ENCODE assay signal across 27 cellular contexts in genomic region chr10:34111179-34111578, GRCh38.
"Had no signal": no experiment of that assay in that cellular context is flagged by ENCODE, and none has a peak within 500 bp of the region (broad histone marks: within the 10 kb centered on the region; RNA-seq: fewer than 3 reads in every experiment).

No MANE protein-coding gene starts in this region.

- H3K36me3 ChIP-seq: colonic mucosa, gastrocnemius medialis had no signal

- H3K27me3 Mint-ChIP-seq: dendritic cell treated with granulocyte-macrophage colony-stimulating factor and Interleukin-4, amounts not matched to agents 40 ng/mL and 50 ng/mL, for 4 days; effector memory CD8-positive, alpha-beta T cell had no signal

- H3K27ac ChIP-seq: colonic mucosa, coronary artery, epithelial cell of prostate, esophagus muscularis mucosa, esophagus squamous epithelium, foreskin keratinocyte, gastrocnemius medialis, gastroesophageal sphincter, heart left ventricle, heart right ventricle had no signal

- H3K4me3 Mint-ChIP-seq: dendritic cell treated with granulocyte-macrophage colony-stimulating factor and Interleukin-4, amounts not matched to agents 40 ng/mL and 50 ng/mL, for 4 days; effector memory CD8-positive, alpha-beta T cell; endodermal cell had no signal

- H3K9me3 ChIP-seq: colonic mucosa, esophagus muscularis mucosa, esophagus squamous epithelium, gastrocnemius medialis, gastroesophageal sphincter, heart left ventricle, heart right ventricle had no signal

- ATAC-seq: effector memory CD8-positive, alpha-beta T cell; esophagus mucosa; gastrocnemius medialis; gastroesophageal sphincter; heart left ventricle; heart right ventricle had no signal

- H3K27me3 ChIP-seq: colonic mucosa, esophagus muscularis mucosa, esophagus squamous epithelium, foreskin keratinocyte, gastrocnemius medialis, gastroesophageal sphincter, heart left ventricle, heart right ventricle had no signal

- H3K9me3 Mint-ChIP-seq: dendritic cell treated with granulocyte-macrophage colony-stimulating factor and Interleukin-4, amounts not matched to agents 40 ng/mL and 50 ng/mL, for 4 days; endodermal cell had no signal

- H3K4me1 ChIP-seq: colonic mucosa had no signal

- H3K4me3 ChIP-seq: colonic mucosa, coronary artery, esophagus muscularis mucosa, esophagus squamous epithelium, gastrocnemius medialis, gastroesophageal sphincter, heart left ventricle, heart right ventricle had no signal

- DNase-seq: colonic mucosa; cortex of kidney; dermis blood vessel endothelial cell; effector CD4-positive, alpha-beta T cell; effector CD8-positive, alpha-beta T cell; effector memory CD4-positive, alpha-beta T cell; effector memory CD8-positive, alpha-beta T cell; endodermal cell; erythroblast; esophagus squamous epithelium; foreskin fibroblast; foreskin keratinocyte; foreskin melanocyte; gastrocnemius medialis; glutamatergic neuron; heart left ventricle; heart right ventricle had no signal

- H3K27ac Mint-ChIP-seq: dendritic cell treated with granulocyte-macrophage colony-stimulating factor and Interleukin-4, amounts not matched to agents 40 ng/mL and 50 ng/mL, for 4 days; effector memory CD8-positive, alpha-beta T cell; endodermal cell had no signal

- FAIRE-seq: colon, endometrium, endothelial cell of umbilical vein, frontal cortex had no signal
